In genomic region chr20:49484180-49485140, GRCh38 we compare ENCODE assay signal across 8 cellular contexts. TPM values are rescaled to one million over a fixed set of nuclear protein-coding genes. Genes with fewer than 3 reads are reported as not detected.
DNase-seq lines count a peak whose midpoint lies in the region; ATAC-seq, FAIRE-seq and TF ChIP-seq lines count a peak whose summit lies in the region.

No MANE protein-coding gene starts in this region.

- peak overlapping the region; percentile 69 for H3K4me3 Mint-ChIP-seq in activated CD4-positive, alpha-beta T cell treated with anti-CD3 and anti-CD28 coated beads for 36 hours

- no peaks in the 10 kb centered on the region for H3K36me3 Mint-ChIP-seq in activated CD4-positive, alpha-beta T cell treated with anti-CD3 and anti-CD28 coated beads for 36 hours (ENCODE audit: low read depth)

- peak; percentile 75 to 92 for TF ChIP-seq RAD21 in A549 (conservative IDR thresholded peaks at IDR 0.05 in 1 of 2, IDR thresholded peaks at IDR 0.05 in 1 of 2)

- H3K9me3 ChIP-seq in A549 = no peaks in the 10 kb centered on the region
- no peaks in the 10 kb centered on the region for H3K9me3 ChIP-seq in GM23248 (ENCODE audit: low read depth)

- peak; percentile 91 to 98 for ATAC-seq in A549
- peak; percentile 95 for ATAC-seq in activated CD4-positive, alpha-beta T cell treated with anti-CD3 and anti-CD28 coated beads for 36 hours
- ATAC-seq in HG02981 (IDR thresholded peaks at IDR 0.05; ENCODE audit: unreplicated experiment) = no peak

- CTCF ChIA-PET in A549 (lab: Yijun Ruan, JAX) = interaction anchor here (0.6 to 13.2 kb wide), 73 partner anchors 9 to 625 kb away, joined by 3 to 291 read pairs (median 5); no protein-coding TSS in a partner anchor
- CTCF ChIA-PET in activated CD4-positive, alpha-beta T cell treated with anti-CD3 and anti-CD28 coated beads for 36 hours (lab: Charles Lee) = interaction anchor here (0.6 to 3.3 kb wide), 21 partner anchors 10 to 432 kb away, joined by 3 to 22 read pairs (median 4); no protein-coding TSS in a partner anchor

- DNase-seq in A549 (ENCODE audit: low read depth in 1 of 2, low spot score in 1 of 2) = peak; percentile 83 to 86
- DNase-seq in GM23248 = peak; percentile 90
- peak; percentile 88 for DNase-seq in NCI-H2227 treated with DMSO at 0.1 percent for 48 hours (lab: John Stamatoyannopoulos, UW)
- DNase-seq in activated CD4-positive, alpha-beta T cell treated with anti-CD3 and anti-CD28 coated beads for 36 hours = peak; percentile 87
- peak; percentile 85 for DNase-seq in choroid plexus epithelial cell (ENCODE audit: low read depth)
- DNase-seq in kidney tubule cell (ENCODE audit: low spot score) = peak; percentile 69
- DNase-seq in stimulated activated CD4-positive, alpha-beta T cell treated with anti-CD3 and anti-CD28 coated beads, Interleukin-15, amount 100 ng/mL, for 24 hours = peak; percentile 85

- TF ChIP-seq EP300 in A549 (IDR thresholded peaks at IDR 0.05) = no peak

- peak overlapping the region; percentile 51 for H3K4me3 ChIP-seq in A549
- H3K4me3 ChIP-seq in GM23248 = peak overlapping the region; percentile 69
- peak overlapping the region; percentile 52 for H3K4me3 ChIP-seq in choroid plexus epithelial cell (ENCODE audit: low read depth, low read length)

- H3K4me1 ChIP-seq in A549 = peaks cover 11% of the 10 kb centered on the region; the same call in 2 of the 3 replicates
- no peaks in the 10 kb centered on the region for H3K4me1 ChIP-seq in GM23248 (ENCODE audit: insufficient read depth)

- H3K4me2 ChIP-seq in A549 = peak overlapping the region; percentile 99
- H3K4me2 ChIP-seq in GM23248 (ENCODE audit: unreplicated experiment) = peak overlapping the region; percentile 81

- POLR2A ChIA-PET in A549 (lab: Yijun Ruan, JAX) = interaction anchor here (0.6 to 1.3 kb wide), 3 partner anchors 15 to 139 kb away, joined by 3 to 4 read pairs (median 4); no protein-coding TSS in a partner anchor
- POLR2A ChIA-PET in activated CD4-positive, alpha-beta T cell treated with anti-CD3 and anti-CD28 coated beads for 36 hours (lab: Charles Lee) = interaction anchor here (0.6 kb wide), 1 partner anchor 26 kb away, joined by 4 read pairs; no protein-coding TSS in a partner anchor

- H3K9me3 Mint-ChIP-seq in activated CD4-positive, alpha-beta T cell treated with anti-CD3 and anti-CD28 coated beads for 36 hours (ENCODE audit: low read depth) = no peaks in the 10 kb centered on the region

- no peaks in the 10 kb centered on the region for H4K20me1 ChIP-seq in GM23248 (ENCODE audit: insufficient read depth)

- H2AFZ ChIP-seq in GM23248 = peak overlapping the region; percentile 47; the same call in 1 of the 2 replicates

- peaks cover 6% of the 10 kb centered on the region for H3K4me1 Mint-ChIP-seq in activated CD4-positive, alpha-beta T cell treated with anti-CD3 and anti-CD28 coated beads for 36 hours

- H3K79me2 ChIP-seq in GM23248 (ENCODE audit: insufficient read depth) = no peaks in the 10 kb centered on the region

- peak overlapping the region; percentile 14 for H3K27ac Mint-ChIP-seq in activated CD4-positive, alpha-beta T cell treated with anti-CD3 and anti-CD28 coated beads for 36 hours

- intact Hi-C loops in activated CD4-positive, alpha-beta T cell treated with anti-CD3 and anti-CD28 coated beads for 36 hours (cut with DNase I, micrococcal nuclease) = loop anchor here (1.0 to 5.0 kb wide), 6 partner anchors 48 to 150 kb away; no protein-coding TSS in a partner anchor

- FAIRE-seq in A549 (lab: Jason Lieb, UNC) = no peak

- in situ Hi-C loops in GM23248 (cut with MboI) = no loop called here

- no peak for TF ChIP-seq POLR2A in A549 (IDR thresholded peaks at IDR 0.05; ENCODE audit: low read length)

- TF ChIP-seq CTCF in A549 (IDR thresholded peaks at IDR 0.05) = peak; percentile 89
- TF ChIP-seq CTCF in choroid plexus epithelial cell (conservative IDR thresholded peaks at IDR 0.05; ENCODE audit: low read depth, low read length) = peak; percentile 63

- H3K27me3 Mint-ChIP-seq in activated CD4-positive, alpha-beta T cell treated with anti-CD3 and anti-CD28 coated beads for 36 hours = peaks cover 53% of the 10 kb centered on the region

- peaks cover 55% of the 10 kb centered on the region for H3K27me3 ChIP-seq in GM23248 (replicated peaks; ENCODE audit: insufficient read depth)

- 3% methylated on average over 28 of the region's 61 CpGs for WGBS in A549 (ENCODE audit: missing lambda C conversion rate)
- 2% methylated on average over 46 to 61 of the region's 61 CpGs for WGBS in GM23248 (ENCODE audit: low coverage in 1 of 2, low lambda C conversion rate in 2 of 2, missing lambda C conversion rate in 2 of 2), 2 experiments

- H3K36me3 ChIP-seq in GM23248 (ENCODE audit: low read depth) = no peaks in the 10 kb centered on the region

- H3F3A ChIP-seq in GM23248 (ENCODE audit: insufficient read depth) = no peaks in the 10 kb centered on the region

- no peak overlapping the region for H3K9ac ChIP-seq in GM23248

- H3K27ac ChIP-seq in A549 (peak overlapping the region; percentile 48 to 67; a peak in 4 of 6 replicates), GM23248 (no peak overlapping the region)

- no peaks in the 10 kb centered on the region for H3K9me2 ChIP-seq in GM23248 (ENCODE audit: insufficient read depth)

TF ChIP-seq in A549, 52 proteins besides CTCF, POLR2A, EP300 and RAD21:
- TF ChIP-seq, protein P1, sequence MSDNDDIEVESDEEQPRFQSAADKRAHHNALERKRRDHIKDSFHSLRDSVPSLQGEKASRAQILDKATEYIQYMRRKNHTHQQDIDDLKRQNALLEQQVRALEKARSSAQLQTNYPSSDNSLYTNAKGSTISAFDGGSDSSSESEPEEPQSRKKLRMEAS (IDR thresholded peaks at IDR 0.05) = peak; percentile 60
- TF ChIP-seq RNF2 (IDR thresholded peaks at IDR 0.05; ENCODE audit: borderline replicate concordance, low read depth) = peak; percentile 44; the same call in 1 of the 2 replicates
- no peak for TF ChIP-seq KDM5A (IDR thresholded peaks at IDR 0.05)
- TF ChIP-seq RFX5 (IDR thresholded peaks at IDR 0.05) = no peak
- no peak for TF ChIP-seq SREBF2 (IDR thresholded peaks at IDR 0.05)
- peak; percentile 96 for TF ChIP-seq SMC3 (IDR thresholded peaks at IDR 0.05)
- TF ChIP-seq ZSCAN20 (CRISPR knock-in tag; IDR thresholded peaks at IDR 0.05) = no peak
- TF ChIP-seq TP53 (CRISPR knock-in tag; IDR thresholded peaks at IDR 0.05) = no peak
- 0 out of 2 replicates have a peak, but pooled peaks have one; percentile 28 for TF ChIP-seq E2F6 (IDR thresholded peaks at IDR 0.05; ENCODE audit: borderline replicate concordance, low read depth)
- TF ChIP-seq EHMT2 (IDR thresholded peaks at IDR 0.05; ENCODE audit: low read depth) = no peak
- TF ChIP-seq NR3C1 (IDR thresholded peaks at IDR 0.05) = no peak

RNA-seq across cellular contexts. Expression of gene KCNB1, which starts 2.0 kb away (rescaled TPM):
- polyA plus RNA-seq in A549 (2011; rRNA removed) (0.28 TPM in 2 replicates), A549 (2017; fragmentation: RNase III; extraction: RNeasy Plus Mini Kit Qiagen cat#74134 plus additional on column Dnase treatment) (0.11 to 0.24 TPM (median 0.12 TPM) in 3 replicates), GM23248 (2016; fragmentation: Nextera tagmentation; extraction: Ambion mirVana) (0.13 TPM in 1 of 2 replicates, not detected in the other)
- polyA plus RNA-seq in A549 (2012; cell fraction: cytosol; rRNA removed) = 0.07 and 0.09 TPM in 2 replicates
- polyA plus RNA-seq in A549 (2012; cell fraction: nucleus; rRNA removed) = 0.05 and 0.08 TPM in 2 replicates
- polyA minus RNA-seq in A549 (2011; rRNA and poly(A)+ RNA removed) = 0.44 and 0.54 TPM in 2 replicates
- 0.11 TPM in 1 of 2 replicates, not detected in the other for total RNA-seq in GM23248 (2014; rRNA removed; shearing (Covaris generic))
- not detected for total RNA-seq in activated CD4-positive, alpha-beta T cell treated with anti-CD3 and anti-CD28 coated beads for 36 hours
